Comparison of ENCODE assay signal across 28 cellular contexts in genomic region chr21:44771896-44772525, GRCh38. TPM values are rescaled to one million over a fixed set of nuclear protein-coding genes. Genes with fewer than 3 reads are reported as not detected.
DNase-seq lines count a peak whose midpoint lies in the region; ATAC-seq and TF ChIP-seq lines count a peak whose summit lies in the region.
"Had no signal": no experiment of that assay in that cellular context is flagged by ENCODE, and none has a peak within 500 bp of the region (broad histone marks: within the 10 kb centered on the region; RNA-seq: fewer than 3 reads in every experiment).

No MANE protein-coding gene starts in this region.

- no peaks in the 10 kb centered on the region for H4K20me1 ChIP-seq in osteoblast (ENCODE audit: insufficient read depth, low read length)

- no peak overlapping the region for H3K4me3 ChIP-seq in osteoblast (ENCODE audit: insufficient read depth, low read length)
- H3K4me3 ChIP-seq: cardiac muscle cell had no signal

- no peaks in the 10 kb centered on the region for H3K27me3 ChIP-seq in osteoblast (ENCODE audit: insufficient read depth, low read length)
- H3K27me3 ChIP-seq: cardiac muscle cell had no signal

- no peak for ATAC-seq in T-helper 17 cell
- ATAC-seq: left ventricle myocardium superior had no signal

- H3K4me2 ChIP-seq in osteoblast (ENCODE audit: insufficient read depth, low read length), result no peak overlapping the region

- POLR2A ChIA-PET in activated CD4-positive, alpha-beta T cell treated with anti-CD3 and anti-CD28 coated beads, Interleukin-2, amount 10 ng/mL, durations not matched to agents 7 days and 5 days (lab: Charles Lee), result no interaction called here

- H3K9me3 ChIP-seq in T-helper 17 cell (ENCODE audit: control insufficient read depth, low read length, poor library complexity, severe bottlenecking), result no peaks in the 10 kb centered on the region
- no peaks in the 10 kb centered on the region for H3K9me3 ChIP-seq in osteoblast (ENCODE audit: low read depth, low read length)

- no peak overlapping the region for H2AFZ ChIP-seq in osteoblast (ENCODE audit: low read length)

- no peak overlapping the region for H3K4me3 Mint-ChIP-seq in activated T-cell treated with anti-CD3 and anti-CD28 coated beads, Interleukin-2, amount 50 U/mL, for 24 hours
- H3K4me3 Mint-ChIP-seq in T-helper 17 cell, result no peak overlapping the region
- H3K4me3 Mint-ChIP-seq in activated CD4-positive, alpha-beta T cell treated with anti-CD3 and anti-CD28 coated beads, Interleukin-2, amount 10 ng/mL, durations not matched to agents 7 days and 5 days, result no peak overlapping the region
- H3K4me3 Mint-ChIP-seq: activated B cell treated with CpG ODN at 0.5 μM for 24 hours; dendritic cell treated with granulocyte-macrophage colony-stimulating factor and Interleukin-4, amounts not matched to agents 40 ng/mL and 50 ng/mL, for 4 days; endodermal cell; type B pancreatic cell had no signal

- no peak overlapping the region for H3K27ac ChIP-seq in osteoblast (ENCODE audit: low read depth, low read length)
- H3K27ac ChIP-seq: 22Rv1, cardiac muscle cell had no signal

- H3K27ac Mint-ChIP-seq in activated T-cell treated with anti-CD3 and anti-CD28 coated beads, Interleukin-2, amount 50 U/mL, for 24 hours, result peak overlapping the region; percentile 44
- H3K27ac Mint-ChIP-seq in T-helper 17 cell, result peak overlapping the region; percentile 54
- H3K27ac Mint-ChIP-seq in activated CD4-positive, alpha-beta T cell treated with anti-CD3 and anti-CD28 coated beads, Interleukin-2, amount 10 ng/mL, durations not matched to agents 7 days and 5 days, result no peak overlapping the region
- H3K27ac Mint-ChIP-seq: activated B cell treated with CpG ODN at 0.5 μM for 24 hours; dendritic cell treated with granulocyte-macrophage colony-stimulating factor and Interleukin-4, amounts not matched to agents 40 ng/mL and 50 ng/mL, for 4 days; type B pancreatic cell had no signal

- H3K27me3 Mint-ChIP-seq in activated T-cell treated with anti-CD3 and anti-CD28 coated beads, Interleukin-2, amount 50 U/mL, for 24 hours, result no peaks in the 10 kb centered on the region
- no peaks in the 10 kb centered on the region for H3K27me3 Mint-ChIP-seq in T-helper 17 cell
- no peaks in the 10 kb centered on the region for H3K27me3 Mint-ChIP-seq in activated CD4-positive, alpha-beta T cell treated with anti-CD3 and anti-CD28 coated beads, Interleukin-2, amount 10 ng/mL, durations not matched to agents 7 days and 5 days
- H3K27me3 Mint-ChIP-seq: activated B cell treated with CpG ODN at 0.5 μM for 24 hours; dendritic cell treated with granulocyte-macrophage colony-stimulating factor and Interleukin-4, amounts not matched to agents 40 ng/mL and 50 ng/mL, for 4 days; naive B cell; type B pancreatic cell had no signal

- H3K79me2 ChIP-seq in osteoblast (ENCODE audit: insufficient read depth, low read length), result peaks cover 5% of the 10 kb centered on the region

- H3K9me3 Mint-ChIP-seq in activated T-cell treated with anti-CD3 and anti-CD28 coated beads, Interleukin-2, amount 50 U/mL, for 24 hours, result no peaks in the 10 kb centered on the region
- H3K9me3 Mint-ChIP-seq in activated CD4-positive, alpha-beta T cell treated with anti-CD3 and anti-CD28 coated beads, Interleukin-2, amount 10 ng/mL, durations not matched to agents 7 days and 5 days, result no peaks in the 10 kb centered on the region
- H3K9me3 Mint-ChIP-seq: activated B cell treated with CpG ODN at 0.5 μM for 24 hours; dendritic cell treated with granulocyte-macrophage colony-stimulating factor and Interleukin-4, amounts not matched to agents 40 ng/mL and 50 ng/mL, for 4 days; endodermal cell; naive B cell; type B pancreatic cell had no signal

- DNase-seq in activated T-cell treated with anti-CD3 and anti-CD28 coated beads, Interleukin-2, amount 50 U/mL, for 24 hours, result no peak
- DNase-seq in activated T-cell treated with anti-CD3 and anti-CD28 coated beads, Interleukin-2, amount 50 U/mL, for 48 hours, result no peak
- no peak for DNase-seq in T-helper 17 cell
- peak; percentile 43 for DNase-seq in islet precursor cell
- DNase-seq in osteoblast (ENCODE audit: insufficient read length, low spot score, missing footprints), result peak; percentile 58
- DNase-seq in NCI-H1436 treated with DMSO at 0.1 percent for 48 hours (lab: John Stamatoyannopoulos, UW), result no peak
- DNase-seq in activated CD4-positive, alpha-beta T cell treated with anti-CD3 and anti-CD28 coated beads, Interleukin-2, amount 10 ng/mL, durations not matched to agents 7 days and 5 days, result no peak
- no peak for DNase-seq in Ammon's horn (ENCODE audit: low spot score)
- DNase-seq: activated B cell treated with CpG ODN at 0.5 μM for 24 hours; activated naive CD4-positive, alpha-beta T cell treated with anti-CD3 and anti-CD28 coated beads, Interleukin-2, amount 50 U/mL, for 16 hours; aorta; Calu3; DMS79; endodermal cell; Kasumi-1; left ventricle myocardium superior; midbrain; naive B cell; NCI-H146; NCI-H2107; NCI-H82; stimulated activated CD4-positive, alpha-beta T cell treated with anti-CD3 and anti-CD28 coated beads, Interleukin-4, amount 100 ng/mL, for 24 hours; SW 1271; T-helper 9 cell had no signal

- peaks cover 54% of the 10 kb centered on the region for H3K36me3 ChIP-seq in osteoblast (ENCODE audit: insufficient read depth, low read length)

- H3K4me1 Mint-ChIP-seq in activated T-cell treated with anti-CD3 and anti-CD28 coated beads, Interleukin-2, amount 50 U/mL, for 24 hours (ENCODE audit: low read depth), result peaks cover 2% of the 10 kb centered on the region
- peaks cover 5% of the 10 kb centered on the region for H3K4me1 Mint-ChIP-seq in T-helper 17 cell
- H3K4me1 Mint-ChIP-seq in activated CD4-positive, alpha-beta T cell treated with anti-CD3 and anti-CD28 coated beads, Interleukin-2, amount 10 ng/mL, durations not matched to agents 7 days and 5 days, result peaks cover 3% of the 10 kb centered on the region
- H3K4me1 Mint-ChIP-seq: activated B cell treated with CpG ODN at 0.5 μM for 24 hours, endodermal cell had no signal

- TF ChIP-seq CTCF in osteoblast (IDR thresholded peaks at IDR 0.05; ENCODE audit: extremely low read depth, low read depth, low read length), result no peak

- peaks cover 87% of the 10 kb centered on the region for H3K36me3 Mint-ChIP-seq in activated T-cell treated with anti-CD3 and anti-CD28 coated beads, Interleukin-2, amount 50 U/mL, for 24 hours (ENCODE audit: low read depth)
- H3K36me3 Mint-ChIP-seq in T-helper 17 cell (ENCODE audit: low read depth), result peaks cover 14% of the 10 kb centered on the region
- H3K36me3 Mint-ChIP-seq in activated CD4-positive, alpha-beta T cell treated with anti-CD3 and anti-CD28 coated beads, Interleukin-2, amount 10 ng/mL, durations not matched to agents 7 days and 5 days (ENCODE audit: low read depth), result peaks cover 31% of the 10 kb centered on the region

- no peaks in the 10 kb centered on the region for H3K4me1 ChIP-seq in osteoblast (ENCODE audit: insufficient read depth, low read length)

- CTCF ChIA-PET in activated CD4-positive, alpha-beta T cell treated with anti-CD3 and anti-CD28 coated beads, Interleukin-2, amount 10 ng/mL, durations not matched to agents 7 days and 5 days (lab: Charles Lee), result no interaction called here

RNA-seq across cellular contexts. Expression of gene UBE2G2, which starts 29.6 kb away (rescaled TPM):
- 100 to 1,000 TPM; 124 TPM for total RNA-seq in T-helper 17 cell
- total RNA-seq in osteoblast, result 75.3 and 94.3 TPM in 2 replicates
- total RNA-seq in activated CD4-positive, alpha-beta T cell treated with anti-CD3 and anti-CD28 coated beads, Interleukin-2, amount 10 ng/mL, durations not matched to agents 7 days and 5 days, result 100 to 1,000 TPM in 1 of 2 experiments, 10 to 100 TPM in 1; 95.8 to 103 TPM

RNA-seq across cellular contexts. Expression of gene SUMO3, which starts 45.9 kb away (rescaled TPM):
- total RNA-seq in T-helper 17 cell, result 10 to 100 TPM; 62.1 to 73.4 TPM
- 80.7 and 82.8 TPM in 2 replicates for total RNA-seq in osteoblast
- 10 to 100 TPM; 91.1 to 97.9 TPM for total RNA-seq in activated CD4-positive, alpha-beta T cell treated with anti-CD3 and anti-CD28 coated beads, Interleukin-2, amount 10 ng/mL, durations not matched to agents 7 days and 5 days

Comparison
In these comparisons a context has a peak if more than half of its experiments do, and no peak if none do; other contexts are left out.
1. DNase-seq: peak in islet precursor cell (single experiment) and osteoblast (single experiment); none in activated T-cell treated with anti-CD3 and anti-CD28 coated beads, Interleukin-2, amount 50 U/mL, for 24 hours (single experiment), activated T-cell treated with anti-CD3 and anti-CD28 coated beads, Interleukin-2, amount 50 U/mL, for 48 hours (0 of 2), T-helper 17 cell (0 of 3), NCI-H1436 treated with DMSO at 0.1 percent for 48 hours (single experiment), activated CD4-positive, alpha-beta T cell treated with anti-CD3 and anti-CD28 coated beads, Interleukin-2, amount 10 ng/mL, durations not matched to agents 7 days and 5 days (single experiment) and Ammon's horn (single experiment).